ENCODE assay signal across 10 cellular contexts in the genomic region with DNA sequence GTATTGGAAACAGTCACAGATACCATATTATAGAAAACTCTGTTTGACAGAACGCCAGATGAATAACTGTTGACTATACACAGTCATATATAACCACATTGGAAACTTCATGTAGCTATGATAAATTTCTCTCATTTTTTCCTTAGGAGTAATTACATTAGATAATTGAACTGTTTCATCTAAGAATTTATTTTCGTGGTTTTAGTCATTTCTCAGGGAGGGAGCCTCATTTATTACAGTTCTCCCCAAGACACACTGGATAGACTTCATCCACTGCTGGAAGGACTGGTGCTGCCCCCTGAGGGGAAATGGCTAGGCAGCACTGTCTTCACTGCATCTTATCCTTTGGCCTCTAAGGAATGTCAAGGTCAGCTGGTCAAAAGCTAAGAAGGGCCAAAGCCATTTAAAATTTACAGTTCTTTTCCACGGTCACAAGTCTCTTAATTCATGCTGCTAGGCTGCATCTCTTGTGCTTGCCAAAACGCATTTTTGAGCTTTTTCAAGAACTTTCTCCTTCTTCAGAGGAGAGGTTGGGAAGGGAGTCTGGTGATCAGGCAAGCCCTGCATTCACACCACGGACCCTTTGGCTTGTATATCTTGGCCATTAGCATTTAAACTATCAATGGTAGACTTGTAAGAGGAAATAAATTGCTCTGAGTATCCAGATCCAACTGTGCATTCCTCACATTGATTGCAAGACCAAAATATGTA.
DNase-seq lines count a peak whose midpoint lies in the region; ATAC-seq, FAIRE-seq and TF ChIP-seq lines count a peak whose summit lies in the region.
"Had no signal": no experiment of that assay in that cellular context is flagged by ENCODE, and none has a peak within 500 bp of the region (broad histone marks: within the 10 kb centered on the region; RNA-seq: fewer than 3 reads in every experiment).

No MANE protein-coding gene starts in this region.

- peaks cover 20% of the 10 kb centered on the region for H3K36me3 ChIP-seq in astrocyte (ENCODE audit: insufficient read depth, low read length)
- no peaks in the 10 kb centered on the region for H3K36me3 ChIP-seq in transverse colon

- peak overlapping the region; percentile 62 for H3K9ac ChIP-seq in astrocyte (ENCODE audit: low read length)

- DNase-seq in activated CD4-positive, alpha-beta T cell treated with anti-CD3 and anti-CD28 coated beads, Interleukin-2, amount 10 ng/mL, durations not matched to agents 24 days and 14 days: no peak
- DNase-seq in activated CD4-positive, alpha-beta T cell treated with anti-CD3 and anti-CD28 coated beads for 36 hours: no peak
- DNase-seq in astrocyte (ENCODE audit: low read depth) (peak; percentile 81), iPS-NIHi7 (ENCODE audit: extremely low spot score) (peak; percentile 69), transverse colon (no peak), NCI-H2081 (lab: John Stamatoyannopoulos, UW) (no peak)
- no peak for DNase-seq in activated effector memory CD4-positive, alpha-beta T cell treated with anti-CD3 and anti-CD28 coated beads, Interleukin-2, amount 50 U/mL, for 16 hours
- DNase-seq: NCI-H82 had no signal

- POLR2A ChIA-PET in activated CD4-positive, alpha-beta T cell treated with anti-CD3 and anti-CD28 coated beads for 36 hours (lab: Charles Lee): no interaction called here

- H3K4me1 ChIP-seq in astrocyte (ENCODE audit: insufficient read depth, low read length) (peaks cover 49% of the 10 kb centered on the region), transverse colon (peaks cover 0 to 40% (median 23%) of the 10 kb centered on the region in 4 donors)

- ATAC-seq in activated CD4-positive, alpha-beta T cell treated with anti-CD3 and anti-CD28 coated beads for 36 hours: no peak
- ATAC-seq in HG02763 (IDR thresholded peaks at IDR 0.05; ENCODE audit: unreplicated experiment): no peak

- peaks cover 100% of the 10 kb centered on the region for H3K79me2 ChIP-seq in astrocyte (ENCODE audit: insufficient read depth, low read length)

- no peak for TF ChIP-seq EP300 in transverse colon (IDR thresholded peaks at IDR 0.05; ENCODE audit: low read depth)

- no peak for TF ChIP-seq POLR2A in transverse colon (IDR thresholded peaks at IDR 0.05)

- intact Hi-C loops in activated CD4-positive, alpha-beta T cell treated with anti-CD3 and anti-CD28 coated beads, Interleukin-2, amount 10 ng/mL, durations not matched to agents 24 days and 14 days (cut with micrococcal nuclease): loop anchor here (1.0 to 5.0 kb wide), 4 partner anchors 14 to 353 kb away; no protein-coding TSS in a partner anchor
- intact Hi-C loops in activated CD4-positive, alpha-beta T cell treated with anti-CD3 and anti-CD28 coated beads for 36 hours (cut with DNase I, micrococcal nuclease): loop anchor here (5.0 to 10.0 kb wide), 3 partner anchors 33 to 410 kb away; partner anchors contain the start of gene SH3RF1 (in 1 of the 2)
- intact Hi-C loops in transverse colon (cut with DNase I; ENCODE audit: low total_unique reads): no loop called here

- no peak overlapping the region for H2AFZ ChIP-seq in astrocyte (ENCODE audit: low read depth, low read length)

- TF ChIP-seq CTCF in astrocyte (IDR thresholded peaks at IDR 0.05; ENCODE audit: insufficient read depth, low read depth, low read length): peak; percentile 45
- peak in 1 of 5 experiments; percentile 22 for TF ChIP-seq CTCF in transverse colon (IDR thresholded peaks at IDR 0.05)

- in situ Hi-C loops in transverse colon (cut with MboI; ENCODE audit: low pct_ligation_motif_present in 1 of 4, low pct_unique_long_range_greater_than_20kb in 1 of 4, low sequenced_read_pairs in 3 of 4): no loop called here

- no peak overlapping the region for H3K4me3 Mint-ChIP-seq in activated CD4-positive, alpha-beta T cell treated with anti-CD3 and anti-CD28 coated beads, Interleukin-2, amount 10 ng/mL, durations not matched to agents 24 days and 14 days
- no peak overlapping the region for H3K4me3 Mint-ChIP-seq in activated CD4-positive, alpha-beta T cell treated with anti-CD3 and anti-CD28 coated beads for 36 hours
- no peak overlapping the region for H3K4me3 Mint-ChIP-seq in astrocyte (ENCODE audit: unreplicated experiment)

- H3K27me3 Mint-ChIP-seq in activated CD4-positive, alpha-beta T cell treated with anti-CD3 and anti-CD28 coated beads, Interleukin-2, amount 10 ng/mL, durations not matched to agents 24 days and 14 days: no peaks in the 10 kb centered on the region
- peaks cover 6% of the 10 kb centered on the region for H3K27me3 Mint-ChIP-seq in activated CD4-positive, alpha-beta T cell treated with anti-CD3 and anti-CD28 coated beads for 36 hours
- H3K27me3 Mint-ChIP-seq in astrocyte (ENCODE audit: low read depth, unreplicated experiment): no peaks in the 10 kb centered on the region

- peaks cover 2% of the 10 kb centered on the region for H3K9me3 Mint-ChIP-seq in activated CD4-positive, alpha-beta T cell treated with anti-CD3 and anti-CD28 coated beads, Interleukin-2, amount 10 ng/mL, durations not matched to agents 24 days and 14 days
- no peaks in the 10 kb centered on the region for H3K9me3 Mint-ChIP-seq in activated CD4-positive, alpha-beta T cell treated with anti-CD3 and anti-CD28 coated beads for 36 hours (ENCODE audit: low read depth)
- no peaks in the 10 kb centered on the region for H3K9me3 Mint-ChIP-seq in astrocyte (ENCODE audit: unreplicated experiment)

- peak; percentile 94 for FAIRE-seq in astrocyte (lab: Jason Lieb, UNC)

- CTCF ChIA-PET in activated CD4-positive, alpha-beta T cell treated with anti-CD3 and anti-CD28 coated beads for 36 hours (lab: Charles Lee): interaction anchor here (1.2 to 1.5 kb wide), 2 partner anchors 11 to 29 kb away, joined by 3 to 7 read pairs; no protein-coding TSS in a partner anchor

- peak overlapping the region; percentile 65 for H3K4me2 ChIP-seq in astrocyte (ENCODE audit: low read length)

- H3K27ac Mint-ChIP-seq in activated CD4-positive, alpha-beta T cell treated with anti-CD3 and anti-CD28 coated beads, Interleukin-2, amount 10 ng/mL, durations not matched to agents 24 days and 14 days: peak overlapping the region; percentile 79
- H3K27ac Mint-ChIP-seq in activated CD4-positive, alpha-beta T cell treated with anti-CD3 and anti-CD28 coated beads for 36 hours: no peak overlapping the region
- H3K27ac Mint-ChIP-seq in astrocyte (ENCODE audit: unreplicated experiment): peak overlapping the region; percentile 54

- peaks cover 48% of the 10 kb centered on the region for H3K4me1 Mint-ChIP-seq in activated CD4-positive, alpha-beta T cell treated with anti-CD3 and anti-CD28 coated beads, Interleukin-2, amount 10 ng/mL, durations not matched to agents 24 days and 14 days
- peaks cover 47% of the 10 kb centered on the region for H3K4me1 Mint-ChIP-seq in activated CD4-positive, alpha-beta T cell treated with anti-CD3 and anti-CD28 coated beads for 36 hours
- H3K4me1 Mint-ChIP-seq in astrocyte (ENCODE audit: low read depth, unreplicated experiment): peaks cover 80% of the 10 kb centered on the region

- H4K20me1 ChIP-seq in astrocyte (ENCODE audit: insufficient read depth, low read length): peaks cover 22% of the 10 kb centered on the region

- H3K4me3 ChIP-seq in astrocyte (ENCODE audit: insufficient read depth, low read depth, low read length) (no peak overlapping the region), transverse colon (no peak overlapping the region)

- H3K9me3 ChIP-seq in astrocyte (ENCODE audit: insufficient read depth, low read depth, low read length): no peaks in the 10 kb centered on the region
- H3K9me3 ChIP-seq in transverse colon: no peaks in the 10 kb centered on the region

- WGBS in transverse colon (ENCODE audit: low coverage in 1 of 2), 2 donors: 66 to 67% methylated on average over 3 to 5 of the region's 5 CpGs

- peaks cover 16% of the 10 kb centered on the region for H3K36me3 Mint-ChIP-seq in activated CD4-positive, alpha-beta T cell treated with anti-CD3 and anti-CD28 coated beads, Interleukin-2, amount 10 ng/mL, durations not matched to agents 24 days and 14 days (ENCODE audit: low read depth)
- H3K36me3 Mint-ChIP-seq in activated CD4-positive, alpha-beta T cell treated with anti-CD3 and anti-CD28 coated beads for 36 hours (ENCODE audit: low read depth): no peaks in the 10 kb centered on the region
- H3K36me3 Mint-ChIP-seq in astrocyte (ENCODE audit: low read depth, unreplicated experiment): peaks cover 34% of the 10 kb centered on the region

- H3K27ac ChIP-seq in astrocyte (ENCODE audit: low read depth, low read length) (peak overlapping the region; percentile 87), transverse colon (peak overlapping the region; percentile 19 to 53 (median 39))
- H3K27ac ChIP-seq: 22Rv1 had no signal

- H3K27me3 ChIP-seq in astrocyte (ENCODE audit: insufficient read depth, low read length): no peaks in the 10 kb centered on the region
- no peaks in the 10 kb centered on the region for H3K27me3 ChIP-seq in transverse colon

Comparison
In these comparisons a context has a peak if more than half of its experiments do, and no peak if none do; other contexts are left out.
1. DNase-seq: peak in astrocyte (single experiment) and iPS-NIHi7 (single experiment); none in activated CD4-positive, alpha-beta T cell treated with anti-CD3 and anti-CD28 coated beads, Interleukin-2, amount 10 ng/mL, durations not matched to agents 24 days and 14 days (single experiment), activated CD4-positive, alpha-beta T cell treated with anti-CD3 and anti-CD28 coated beads for 36 hours (single experiment), transverse colon (single experiment), NCI-H2081 (0 of 2) and activated effector memory CD4-positive, alpha-beta T cell treated with anti-CD3 and anti-CD28 coated beads, Interleukin-2, amount 50 U/mL, for 16 hours (single experiment).